20 cellular contexts compared by ENCODE assay signal in the genomic region with DNA sequence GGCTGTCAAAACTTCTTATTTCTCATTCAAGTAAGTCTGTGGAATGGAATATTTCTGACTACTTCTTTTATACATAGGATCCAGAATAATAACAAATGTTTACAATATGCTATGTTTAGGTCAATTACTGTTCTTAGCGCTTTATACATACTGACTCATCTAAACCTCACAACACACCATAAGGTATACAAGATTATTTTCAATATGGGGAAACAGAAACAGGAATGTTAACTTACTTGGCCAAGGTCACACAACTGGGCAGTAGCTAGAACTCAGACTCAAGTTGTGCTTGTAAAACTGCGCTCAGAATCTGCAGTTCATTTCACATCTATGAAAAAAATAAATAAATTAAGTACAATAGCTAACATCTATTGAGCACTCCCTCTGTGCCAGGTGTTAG.
DNase-seq lines count a peak whose midpoint lies in the region; FAIRE-seq and TF ChIP-seq lines count a peak whose summit lies in the region.
"Had no signal": no experiment of that assay in that cellular context is flagged by ENCODE, and none has a peak within 500 bp of the region (broad histone marks: within the 10 kb centered on the region; RNA-seq: fewer than 3 reads in every experiment).

No MANE protein-coding gene starts in this region.

- no peak overlapping the region for H2BK120ac ChIP-seq in mesenchymal stem cell (ENCODE audit: low read depth, low read length)

- H3K4me3 ChIP-seq in mesenchymal stem cell (ENCODE audit: insufficient read depth in 1 of 2, low read depth in 1 of 2, low read length in 2 of 2) = no peak overlapping the region
- H3K4me3 ChIP-seq: A549; BLaER1 treated with 17β-estradiol and CSF1 and Interleukin-3, amounts not matched to agents 10 nM and 100 nM had no signal

- H3K4ac ChIP-seq in mesenchymal stem cell (ENCODE audit: low read depth in 1 of 2, low read length in 2 of 2) = no peak overlapping the region

- H3K27me3 ChIP-seq in mesenchymal stem cell (ENCODE audit: control insufficient read depth in 1 of 2, insufficient read depth in 1 of 2, low read length in 2 of 2) = no peaks in the 10 kb centered on the region
- H3K27me3 ChIP-seq: BLaER1 treated with 17β-estradiol and CSF1 and Interleukin-3, amounts not matched to agents 10 nM and 100 nM had no signal

- no peak overlapping the region for H2BK15ac ChIP-seq in mesenchymal stem cell (ENCODE audit: low read depth, poor library complexity, severe bottlenecking)

- H3K4me2 ChIP-seq in mesenchymal stem cell (ENCODE audit: low read length, poor library complexity, severe bottlenecking) = no peak overlapping the region
- H3K4me2 ChIP-seq: A549; BLaER1 treated with 17β-estradiol and CSF1 and Interleukin-3, amounts not matched to agents 10 nM and 100 nM had no signal

- no peak for DNase-seq in D721Med (ENCODE audit: insufficient read length, low spot score)
- DNase-seq in iris pigment epithelial cell (ENCODE audit: low read depth) = peak; percentile 33
- DNase-seq in mesenchymal stem cell = peak; percentile 54
- DNase-seq in nucleus accumbens (lab: John Stamatoyannopoulos, UW) = no peak
- DNase-seq in CD1c-positive myeloid dendritic cell (ENCODE audit: extremely low spot score) = no peak
- no peak for DNase-seq in T-helper 1 cell
- DNase-seq: AML-193; CD4-positive, alpha-beta memory T cell; CD4-positive, CD25-positive, alpha-beta regulatory T cell; CD8-positive, alpha-beta memory T cell; COR-L47; DMS79 treated with DMSO at 0.1 percent for 48 hours; GF-D8 had no signal

- H3K23ac ChIP-seq in mesenchymal stem cell (ENCODE audit: low read length in 2 of 2) = no peak overlapping the region

- H3K9ac ChIP-seq in mesenchymal stem cell (ENCODE audit: low read length) = no peak overlapping the region
- H3K9ac ChIP-seq: BLaER1 treated with 17β-estradiol and CSF1 and Interleukin-3, amounts not matched to agents 10 nM and 100 nM had no signal

- no peak overlapping the region for H4K8ac ChIP-seq in mesenchymal stem cell (ENCODE audit: low read length)

- no peaks in the 10 kb centered on the region for H3K79me1 ChIP-seq in mesenchymal stem cell (replicated peaks; ENCODE audit: low read length, poor library complexity, severe bottlenecking)

- no peaks in the 10 kb centered on the region for H3K4me1 ChIP-seq in mesenchymal stem cell (ENCODE audit: control insufficient read depth, insufficient read depth, low read depth, low read length)
- H3K4me1 ChIP-seq: A549; BLaER1 treated with 17β-estradiol and CSF1 and Interleukin-3, amounts not matched to agents 10 nM and 100 nM had no signal

- H4K91ac ChIP-seq in mesenchymal stem cell (ENCODE audit: low read length) = no peak overlapping the region

- H3K27ac ChIP-seq in mesenchymal stem cell (ENCODE audit: low read length, poor library complexity, severe bottlenecking) = no peak overlapping the region
- H3K27ac ChIP-seq: 22Rv1; A549; BLaER1 treated with 17β-estradiol and CSF1 and Interleukin-3, amounts not matched to agents 10 nM and 100 nM; C4-2B had no signal

- FAIRE-seq in D721Med (lab: Jason Lieb, UNC) = peak; percentile 61
- FAIRE-seq: A549, G401.6, GM12891, GM19239 had no signal

- no peaks in the 10 kb centered on the region for H3K9me3 ChIP-seq in mesenchymal stem cell (ENCODE audit: control insufficient read depth, low read length)
- H3K9me3 ChIP-seq: A549; BLaER1 treated with 17β-estradiol and CSF1 and Interleukin-3, amounts not matched to agents 10 nM and 100 nM had no signal

- no peak overlapping the region for H3K18ac ChIP-seq in mesenchymal stem cell (ENCODE audit: low read depth in 1 of 2, low read length in 2 of 2)

- no peak overlapping the region for H2AK5ac ChIP-seq in mesenchymal stem cell (ENCODE audit: low read length, severe bottlenecking)

- H3K14ac ChIP-seq in mesenchymal stem cell (ENCODE audit: low read length in 2 of 2) = no peak overlapping the region

- no peaks in the 10 kb centered on the region for H3K36me3 ChIP-seq in mesenchymal stem cell (ENCODE audit: control insufficient read depth in 1 of 2, insufficient read depth in 2 of 2, low read depth in 1 of 2, low read length in 2 of 2)
- H3K36me3 ChIP-seq: BLaER1 treated with 17β-estradiol and CSF1 and Interleukin-3, amounts not matched to agents 10 nM and 100 nM had no signal

- TF ChIP-seq CTCF in D721Med (IDR thresholded peaks at IDR 0.05; ENCODE audit: insufficient read depth, missing control alignments) = no peak

- H2BK12ac ChIP-seq in mesenchymal stem cell (ENCODE audit: low read length in 2 of 2) = no peak overlapping the region

- H2BK5ac ChIP-seq in mesenchymal stem cell (ENCODE audit: low read depth, low read length, poor library complexity, severe bottlenecking) = no peak overlapping the region

- no peak overlapping the region for H2AFZ ChIP-seq in mesenchymal stem cell (ENCODE audit: low read depth, low read length)

- WGBS in mesenchymal stem cell = 83% methylated on average over 2 of the region's 2 CpGs

Comparison
In these comparisons a context has a peak if more than half of its experiments do, and no peak if none do; other contexts are left out.
1. DNase-seq: peak in iris pigment epithelial cell (single experiment) and mesenchymal stem cell (single experiment); none in D721Med (single experiment), nucleus accumbens (0 of 56), CD1c-positive myeloid dendritic cell (single experiment) and T-helper 1 cell (0 of 5).